ENCODE assay signal across 8 cellular contexts in genomic region chr22:30890689-30891442, GRCh38.
A peak's percentile ranks its signal among the peaks of the same experiment; 100 is the strongest.
DNase-seq lines count a peak whose midpoint lies in the region; ATAC-seq, FAIRE-seq and TF ChIP-seq lines count a peak whose summit lies in the region.
"Had no signal": no experiment of that assay in that cellular context is flagged by ENCODE, and none has a peak within 500 bp of the region (broad histone marks: within the 10 kb centered on the region; RNA-seq: fewer than 3 reads in every experiment).

No MANE protein-coding gene starts in this region.

- H3K4me2 ChIP-seq in OCI-LY7 (ENCODE audit: low read length) (no peak overlapping the region), astrocyte (ENCODE audit: low read length) (no peak overlapping the region)

- H4K20me1 ChIP-seq in OCI-LY7 (ENCODE audit: insufficient read depth, low read length) (no peaks in the 10 kb centered on the region), astrocyte (ENCODE audit: insufficient read depth, low read length) (no peaks in the 10 kb centered on the region)

- H2AFZ ChIP-seq in OCI-LY7 (ENCODE audit: low read length) (no peak overlapping the region), astrocyte (ENCODE audit: low read depth, low read length) (no peak overlapping the region)

- POLR2A ChIA-PET in OCI-LY7 (lab: Charles Lee): interaction anchor here (0.5 kb wide), 1 partner anchor 127 kb away, joined by 3 read pairs; no protein-coding TSS in a partner anchor

- no peaks in the 10 kb centered on the region for H3K4me1 ChIP-seq in OCI-LY7 (ENCODE audit: insufficient read depth, low read length, poor library complexity, severe bottlenecking)
- H3K4me1 ChIP-seq in astrocyte (ENCODE audit: insufficient read depth, low read length): no peaks in the 10 kb centered on the region

- no peaks in the 10 kb centered on the region for H3K9me3 Mint-ChIP-seq in astrocyte (ENCODE audit: unreplicated experiment)

- no peak for ATAC-seq in HG02973 (IDR thresholded peaks at IDR 0.05; ENCODE audit: unreplicated experiment)

- H3K9ac ChIP-seq in astrocyte (ENCODE audit: low read length): no peak overlapping the region

- peak; percentile 80 for FAIRE-seq in GM12892 (lab: Jason Lieb, UNC)
- peak; percentile 34 for FAIRE-seq in astrocyte (lab: Jason Lieb, UNC)

- no peaks in the 10 kb centered on the region for H3K9me3 ChIP-seq in OCI-LY7 (ENCODE audit: low read length)
- no peaks in the 10 kb centered on the region for H3K9me3 ChIP-seq in astrocyte (ENCODE audit: insufficient read depth, low read depth, low read length)

- H3K27ac ChIP-seq in OCI-LY7 (ENCODE audit: low read depth, low read length, poor library complexity, severe bottlenecking): no peak overlapping the region
- H3K27ac ChIP-seq in astrocyte (ENCODE audit: low read depth, low read length): no peak overlapping the region
- H3K27ac ChIP-seq: skin epidermis had no signal

- H3K4me3 ChIP-seq in OCI-LY7 (ENCODE audit: low read depth, low read length, poor library complexity, severe bottlenecking): no peak overlapping the region
- no peak overlapping the region for H3K4me3 ChIP-seq in astrocyte (ENCODE audit: insufficient read depth, low read depth, low read length)
- H3K4me3 ChIP-seq: skin epidermis had no signal

- H3K36me3 Mint-ChIP-seq in astrocyte (ENCODE audit: low read depth, unreplicated experiment): peaks cover 12% of the 10 kb centered on the region

- no peaks in the 10 kb centered on the region for H3K9me2 ChIP-seq in OCI-LY7 (ENCODE audit: insufficient read depth, low read length)

- peaks cover 9% of the 10 kb centered on the region for H3K27me3 Mint-ChIP-seq in astrocyte (ENCODE audit: low read depth, unreplicated experiment)

- H3K79me2 ChIP-seq in OCI-LY7 (ENCODE audit: insufficient read depth, low read depth, low read length) (no peaks in the 10 kb centered on the region), astrocyte (ENCODE audit: insufficient read depth, low read length) (no peaks in the 10 kb centered on the region)

- no peak for TF ChIP-seq POLR2A in GM12892 (IDR thresholded peaks at IDR 0.05; ENCODE audit: low read depth, low read length)

- no peak overlapping the region for H3K4me3 Mint-ChIP-seq in astrocyte (ENCODE audit: unreplicated experiment)

- H3K4me1 Mint-ChIP-seq in astrocyte (ENCODE audit: low read depth, unreplicated experiment): peaks cover 12% of the 10 kb centered on the region

- TF ChIP-seq CTCF in OCI-LY7 (conservative IDR thresholded peaks at IDR 0.05; ENCODE audit: low read length) (peak; percentile 74), astrocyte (IDR thresholded peaks at IDR 0.05; ENCODE audit: insufficient read depth, low read depth, low read length) (peak; percentile 66)

- H3K27me3 ChIP-seq in astrocyte (ENCODE audit: insufficient read depth, low read length): no peaks in the 10 kb centered on the region

- H3K36me3 ChIP-seq in OCI-LY7 (ENCODE audit: insufficient read depth, low read length): no peaks in the 10 kb centered on the region
- no peaks in the 10 kb centered on the region for H3K36me3 ChIP-seq in astrocyte (ENCODE audit: insufficient read depth, low read length)

- H3K27ac Mint-ChIP-seq in astrocyte (ENCODE audit: unreplicated experiment): no peak overlapping the region

- peak; percentile 73 for DNase-seq in GM12892 (ENCODE audit: insufficient read length)
- DNase-seq in OCI-LY7 (ENCODE audit: low spot score): peak; percentile 22
- DNase-seq in astrocyte (ENCODE audit: low read depth): no peak
- DNase-seq in iPS-NIHi11 (ENCODE audit: low spot score): peak; percentile 89
- DNase-seq in stimulated activated CD4-positive, alpha-beta T cell treated with anti-CD3 and anti-CD28 coated beads, TNF-alpha, amount 100 ng/mL, for 48 hours (ENCODE audit: low read depth in 3 of 3): peak in 2 of 3 donors; percentile 9 to 33
- no peak for DNase-seq in NCI-H1694 (lab: John Stamatoyannopoulos, UW)

- BruUV-seq in OCI-LY7 (replicated peaks; lab: Mats Ljungman, UMichigan): no TSS peak

- intact Hi-C loops in OCI-LY7 (cut with micrococcal nuclease; ENCODE audit: unreplicated experiment): no loop called here

- CTCF ChIA-PET in OCI-LY7 (lab: Charles Lee; ENCODE audit: unreplicated experiment): interaction anchor here (0.6 to 1.0 kb wide), 3 partner anchors 11 to 1395 kb away, joined by 3 to 7 read pairs (median 5); no protein-coding TSS in a partner anchor

Comparison
In these comparisons a context has a peak if more than half of its experiments do, and no peak if none do; other contexts are left out.
1. DNase-seq: peak in GM12892 (single experiment), OCI-LY7 (single experiment), iPS-NIHi11 (single experiment) and stimulated activated CD4-positive, alpha-beta T cell treated with anti-CD3 and anti-CD28 coated beads, TNF-alpha, amount 100 ng/mL, for 48 hours (2 of 3); none in astrocyte (single experiment) and NCI-H1694 (single experiment).